ENCODE assay signal across 9 cellular contexts in genomic region chr1:156963621-156964020, GRCh38.
DNase-seq lines count a peak whose midpoint lies in the region; ATAC-seq and TF ChIP-seq lines count a peak whose summit lies in the region.
"Had no signal": no experiment of that assay in that cellular context is flagged by ENCODE, and none has a peak within 500 bp of the region (broad histone marks: within the 10 kb centered on the region; RNA-seq: fewer than 3 reads in every experiment).

No MANE protein-coding gene starts in this region.

- DNase-seq in GM12865 (ENCODE audit: low read depth) = peak; percentile 42
- DNase-seq in T-helper 9 cell = peak; percentile 3
- DNase-seq in central memory CD4-positive, alpha-beta T cell = peak; percentile 48
- DNase-seq in stimulated activated CD4-positive, alpha-beta T cell treated with anti-CD3 and anti-CD28 coated beads, Interleukin-2, amount 100 ng/mL, for 24 hours = peak; percentile 20 to 38
- DNase-seq in NCI-H748 treated with DMSO at 0.1 percent for 48 hours (lab: John Stamatoyannopoulos, UW) = no peak
- no peak for DNase-seq in DMS79 treated with DMSO at 0.1 percent for 48 hours (lab: John Stamatoyannopoulos, UW)
- DNase-seq in NCI-H1694 treated with DMSO at 0.1 percent for 48 hours (lab: John Stamatoyannopoulos, UW) = no peak
- DNase-seq: NCI-H1417 treated with DMSO at 0.1 percent for 48 hours had no signal

- ATAC-seq in HG03342 (IDR thresholded peaks at IDR 0.05; ENCODE audit: unreplicated experiment) = no peak

- H3K4me3 ChIP-seq in GM12865 (ENCODE audit: low read depth, low read length) = no peak overlapping the region

- no peak for TF ChIP-seq CTCF in GM12865 (IDR thresholded peaks at IDR 0.05; ENCODE audit: insufficient read depth, low read depth, low read length, missing control alignments)

Comparison
In these comparisons a context has a peak if more than half of its experiments do, and no peak if none do; other contexts are left out.
1. DNase-seq: peak in GM12865 (single experiment), T-helper 9 cell (single experiment), central memory CD4-positive, alpha-beta T cell (single experiment) and stimulated activated CD4-positive, alpha-beta T cell treated with anti-CD3 and anti-CD28 coated beads, Interleukin-2, amount 100 ng/mL, for 24 hours (2 of 2); none in NCI-H748 treated with DMSO at 0.1 percent for 48 hours (single experiment), DMS79 treated with DMSO at 0.1 percent for 48 hours (single experiment) and NCI-H1694 treated with DMSO at 0.1 percent for 48 hours (single experiment).